8 cellular contexts compared by ENCODE assay signal in the genomic region with DNA sequence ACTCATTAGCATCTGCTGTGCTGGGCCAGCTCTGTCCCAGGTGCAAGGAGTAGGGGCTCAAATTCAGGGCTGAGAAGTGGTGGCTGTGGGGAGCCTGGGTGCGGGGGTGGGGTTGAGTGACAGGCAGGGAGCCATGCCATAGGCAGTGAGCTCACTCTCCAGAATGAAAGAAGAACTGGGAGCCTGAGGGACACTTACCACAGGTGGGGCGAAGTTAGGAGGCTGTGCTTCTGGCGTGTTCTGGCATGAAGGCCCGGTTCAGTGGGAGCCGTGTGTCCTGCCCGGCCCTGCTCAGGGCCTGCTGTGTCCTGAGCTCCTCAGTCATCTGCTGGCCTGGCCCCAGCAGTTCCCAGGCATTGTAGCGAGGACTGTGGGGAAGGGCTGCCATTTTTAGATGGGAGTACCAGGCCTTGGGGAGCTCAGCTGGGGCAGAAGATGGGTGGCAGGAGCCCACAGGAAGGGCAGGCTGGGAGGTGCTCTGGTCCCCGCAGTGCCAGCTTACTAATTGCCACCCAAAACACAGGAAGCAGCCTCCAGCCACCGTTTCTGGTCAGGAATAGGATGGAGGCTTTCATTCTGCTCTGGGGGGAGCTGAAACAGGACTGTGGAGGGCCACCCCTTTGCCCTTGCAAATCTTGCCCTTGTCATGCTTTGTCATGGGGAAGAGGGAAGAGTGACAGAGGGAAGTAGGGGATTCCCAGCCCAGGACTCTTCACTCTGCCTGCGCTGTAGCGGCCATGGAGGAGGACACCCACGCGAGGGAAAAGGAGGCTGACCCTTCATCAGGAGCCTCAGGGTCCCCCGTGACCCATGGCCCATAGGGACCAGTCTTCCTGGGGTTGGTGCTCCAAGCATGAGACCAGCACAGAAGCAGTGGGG.
A peak's percentile ranks its signal among the peaks of the same experiment; 100 is the strongest.
DNase-seq lines count a peak whose midpoint lies in the region; ATAC-seq and TF ChIP-seq lines count a peak whose summit lies in the region.

No MANE protein-coding gene starts in this region.

- ATAC-seq in GM18868 (IDR thresholded peaks at IDR 0.05; ENCODE audit: unreplicated experiment) (peak; percentile 29), HG02981 (IDR thresholded peaks at IDR 0.05; ENCODE audit: unreplicated experiment) (peak; percentile 2), GM18873 (IDR thresholded peaks at IDR 0.05; ENCODE audit: low FRiP score, unreplicated experiment) (no peak)

- DNase-seq in activated CD4-positive, alpha-beta T cell treated with anti-CD3 and anti-CD28 coated beads, Interleukin-2, amount 50 U/mL, for 48 hours: peak; percentile 40 to 55
- DNase-seq in cardiac muscle cell (ENCODE audit: low read depth in 1 of 2, low spot score in 1 of 2) (no peak), NCI-H2227 (lab: John Stamatoyannopoulos, UW; ENCODE audit: unreplicated experiment) (no peak), NCI-H187 treated with DMSO at 0.1 percent for 48 hours (lab: John Stamatoyannopoulos, UW) (no peak)
- peak; percentile 71 for DNase-seq in stimulated activated CD8-positive, alpha-beta memory T cell treated with anti-CD3 and anti-CD28 coated beads, Interleukin-4, amount 100 ng/mL, for 48 hours

- H3K36me3 ChIP-seq in cardiac muscle cell: no peaks in the 10 kb centered on the region

- peaks cover 37% of the 10 kb centered on the region for H3K4me1 ChIP-seq in cardiac muscle cell (ENCODE audit: low read depth)

- no peak overlapping the region for H3K4me3 ChIP-seq in cardiac muscle cell

- TF ChIP-seq CTCF in cardiac muscle cell (IDR thresholded peaks at IDR 0.05; ENCODE audit: low read depth, low read length): no peak

- H3K27ac ChIP-seq in cardiac muscle cell: peak overlapping the region; percentile 5

- H3K27me3 ChIP-seq in cardiac muscle cell: no peaks in the 10 kb centered on the region

- H3K9me3 ChIP-seq in cardiac muscle cell (ENCODE audit: low read depth): no peaks in the 10 kb centered on the region

Comparison
In these comparisons a context has a peak if more than half of its experiments do, and no peak if none do; other contexts are left out.
1. DNase-seq: peak in activated CD4-positive, alpha-beta T cell treated with anti-CD3 and anti-CD28 coated beads, Interleukin-2, amount 50 U/mL, for 48 hours (2 of 2) and stimulated activated CD8-positive, alpha-beta memory T cell treated with anti-CD3 and anti-CD28 coated beads, Interleukin-4, amount 100 ng/mL, for 48 hours (single experiment); none in cardiac muscle cell (0 of 2), NCI-H2227 (single experiment) and NCI-H187 treated with DMSO at 0.1 percent for 48 hours (single experiment).